ENCODE assay signal across 11 cellular contexts in genomic region chr20:22746957-22747356, GRCh38.
"Had no signal": no experiment of that assay in that cellular context is flagged by ENCODE, and none has a peak within 500 bp of the region (broad histone marks: within the 10 kb centered on the region; RNA-seq: fewer than 3 reads in every experiment).

No MANE protein-coding gene starts in this region.

- H3K4me1 ChIP-seq: HAP-1 had no signal

- DNase-seq: GM23248, GOT3, H7, H9, HCEC 1CT, HFFc6 had no signal

- H3K36me3 ChIP-seq: HAP-1 had no signal

- H2AFZ ChIP-seq: GM23248, GM23338 had no signal

- ATAC-seq: GM23338, HCT116 had no signal

- H3K4me3 ChIP-seq: GM23248, GM23338, HAP-1 had no signal

- H3K9me3 ChIP-seq: HAP-1 had no signal

- FAIRE-seq: H1, H54 had no signal

- H3K27ac ChIP-seq: GM23248 had no signal

- H3K9ac ChIP-seq: GM23248 had no signal

- H3K4me2 ChIP-seq: GM23338 had no signal
